Comparison of ENCODE assay signal across 8 cellular contexts in the genomic region with DNA sequence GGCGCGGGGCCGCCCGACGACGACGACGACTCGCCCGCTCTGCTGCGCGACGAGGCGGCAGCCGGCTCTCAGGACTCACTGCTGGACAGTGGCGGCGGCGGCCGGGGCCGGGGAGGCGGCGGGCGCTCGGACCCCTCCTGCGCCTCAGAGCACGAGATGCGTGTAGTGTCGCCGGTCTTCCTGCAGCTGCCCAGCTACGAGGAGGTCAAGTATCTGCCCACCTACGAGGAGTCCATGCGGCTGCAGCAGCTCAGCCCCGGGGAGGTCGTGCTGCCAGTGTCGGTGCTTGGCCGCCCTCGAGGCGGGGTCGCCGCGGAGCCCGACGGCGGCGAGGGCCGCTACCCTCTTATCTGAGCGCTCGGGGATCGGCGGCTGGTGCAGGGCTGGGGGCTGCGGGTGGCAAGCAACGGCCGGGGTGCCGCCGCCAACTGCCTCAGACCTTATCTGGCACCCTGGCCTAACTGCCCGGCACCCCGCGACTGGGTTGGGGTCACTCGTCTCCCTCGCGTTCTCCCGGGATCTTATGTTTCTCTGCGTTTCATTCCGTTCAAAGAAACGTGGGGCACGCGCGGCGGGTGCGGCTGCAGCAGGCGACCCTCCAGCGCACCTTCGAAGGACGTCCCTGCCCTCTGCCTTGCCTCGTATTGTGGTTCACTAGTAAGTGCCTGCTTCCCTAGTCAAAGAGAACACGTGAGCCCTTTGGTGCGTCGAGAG. TPM values are rescaled to one million over a fixed set of nuclear protein-coding genes. Genes with fewer than 3 reads are reported as not detected.
DNase-seq lines count a peak whose midpoint lies in the region; ATAC-seq and TF ChIP-seq lines count a peak whose summit lies in the region.

No MANE protein-coding gene starts in this region.

- ATAC-seq in GM21825 (IDR thresholded peaks at IDR 0.05; ENCODE audit: unreplicated experiment), result peak; percentile 24
- peak in 1 of 2 donors; percentile 5 for ATAC-seq in stimulated activated naive B cell treated with anti-CD40 and anti-IgM and Interleukin-4, amounts not matched to agents 10 μg/mL and 1 μg/mL and 100 μg/mL, for 72 hours (replicated peaks)

- H3K9me3 ChIP-seq in ascending aorta, result no peaks in the 10 kb centered on the region

- peak overlapping the region; percentile 87 for H3K27ac Mint-ChIP-seq in stimulated activated naive B cell treated with anti-CD40 and anti-IgM and Interleukin-4, amounts not matched to agents 10 μg/mL and 1 μg/mL and 100 μg/mL, for 72 hours

- peak overlapping the region; percentile 68 to 83 for H3K4me3 ChIP-seq in ascending aorta

- no peaks in the 10 kb centered on the region for H3K9me3 Mint-ChIP-seq in stimulated activated naive B cell treated with anti-CD40 and anti-IgM and Interleukin-4, amounts not matched to agents 10 μg/mL and 1 μg/mL and 100 μg/mL, for 72 hours

- DNase-seq in NCI-H524 (lab: John Stamatoyannopoulos, UW), result peak; percentile 37 to 55
- DNase-seq in NCI-H524 treated with DMSO at 0.1 percent for 48 hours (lab: John Stamatoyannopoulos, UW), result no peak
- DNase-seq in NCI-H1092 treated with DMSO at 0.1 percent for 48 hours (lab: John Stamatoyannopoulos, UW), result peak; percentile 30
- no peak for DNase-seq in ascending aorta (ENCODE audit: low spot score in 2 of 2)
- peak; percentile 46 for DNase-seq in iPS-NIHi7 (ENCODE audit: extremely low spot score)
- DNase-seq in stimulated activated naive B cell treated with anti-CD40 and anti-IgM and Interleukin-4, amounts not matched to agents 10 μg/mL and 1 μg/mL and 100 μg/mL, for 72 hours, result no peak
- no peak for DNase-seq in HT-29 (ENCODE audit: low spot score)

- intact Hi-C loops in ascending aorta (cut with DNase I), result no loop called here

- H3K4me1 ChIP-seq in ascending aorta, result peaks cover 8% of the 10 kb centered on the region in 2 donors

- peaks cover 16 to 23% of the 10 kb centered on the region in 2 donors for H3K4me1 Mint-ChIP-seq in stimulated activated naive B cell treated with anti-CD40 and anti-IgM and Interleukin-4, amounts not matched to agents 10 μg/mL and 1 μg/mL and 100 μg/mL, for 72 hours

- H3K36me3 Mint-ChIP-seq in stimulated activated naive B cell treated with anti-CD40 and anti-IgM and Interleukin-4, amounts not matched to agents 10 μg/mL and 1 μg/mL and 100 μg/mL, for 72 hours, result peaks cover 0 to 3% of the 10 kb centered on the region in 2 donors

- H3K36me3 ChIP-seq in ascending aorta, result no peaks in the 10 kb centered on the region

- H3K27ac ChIP-seq in ascending aorta, result no peak overlapping the region

- H3K27me3 ChIP-seq in ascending aorta, result no peaks in the 10 kb centered on the region

- no peak for TF ChIP-seq CTCF in ascending aorta (IDR thresholded peaks at IDR 0.05)

- peak overlapping the region; percentile 84 to 85 for H3K4me3 Mint-ChIP-seq in stimulated activated naive B cell treated with anti-CD40 and anti-IgM and Interleukin-4, amounts not matched to agents 10 μg/mL and 1 μg/mL and 100 μg/mL, for 72 hours

- peaks cover 41 to 50% of the 10 kb centered on the region in 2 donors for H3K27me3 Mint-ChIP-seq in stimulated activated naive B cell treated with anti-CD40 and anti-IgM and Interleukin-4, amounts not matched to agents 10 μg/mL and 1 μg/mL and 100 μg/mL, for 72 hours

RNA-seq across cellular contexts. Expression of gene C3orf80, which starts 1.0 kb away (rescaled TPM):
- not detected for total RNA-seq in ascending aorta
- total RNA-seq in HT-29 (2014; rRNA removed; shearing (Covaris generic)), result not detected in 2 replicates

Comparison
In these comparisons a context has a peak if more than half of its experiments do, and no peak if none do; other contexts are left out.
1. DNase-seq: peak in NCI-H524 (2 of 2), NCI-H1092 treated with DMSO at 0.1 percent for 48 hours (single experiment) and iPS-NIHi7 (single experiment); none in NCI-H524 treated with DMSO at 0.1 percent for 48 hours (single experiment), ascending aorta (0 of 2), stimulated activated naive B cell treated with anti-CD40 and anti-IgM and Interleukin-4, amounts not matched to agents 10 μg/mL and 1 μg/mL and 100 μg/mL, for 72 hours (single experiment) and HT-29 (single experiment).